In genomic region chr7:21367081-21367480, GRCh38 we compare ENCODE assay signal across 18 cellular contexts.
DNase-seq lines count a peak whose midpoint lies in the region; ATAC-seq and TF ChIP-seq lines count a peak whose summit lies in the region.
"Had no signal": no experiment of that assay in that cellular context is flagged by ENCODE, and none has a peak within 500 bp of the region (broad histone marks: within the 10 kb centered on the region; RNA-seq: fewer than 3 reads in every experiment).

No MANE protein-coding gene starts in this region.

- no peaks in the 10 kb centered on the region for H3K79me2 ChIP-seq in PC-9 (ENCODE audit: low read depth)

- H3K36me3 ChIP-seq in breast epithelium = no peaks in the 10 kb centered on the region
- no peaks in the 10 kb centered on the region for H3K36me3 ChIP-seq in PC-9 (ENCODE audit: low read depth)
- H3K36me3 ChIP-seq: adrenal gland, heart left ventricle had no signal

- H3K4me1 ChIP-seq in breast epithelium (no peaks in the 10 kb centered on the region), PC-9 (replicated peaks; ENCODE audit: insufficient read depth) (peaks cover 23% of the 10 kb centered on the region)
- H3K4me1 ChIP-seq: adrenal gland had no signal

- no peak for TF ChIP-seq CTCF in MCF 10A (IDR thresholded peaks at IDR 0.05; ENCODE audit: unreplicated experiment)
- no peak for TF ChIP-seq CTCF in breast epithelium (IDR thresholded peaks at IDR 0.05)
- TF ChIP-seq CTCF in PC-9 (conservative IDR thresholded peaks at IDR 0.05) = no peak
- no peak for TF ChIP-seq CTCF in progenitor cell of endocrine pancreas (IDR thresholded peaks at IDR 0.05; ENCODE audit: unreplicated experiment)

- no peaks in the 10 kb centered on the region for H4K20me1 ChIP-seq in PC-9 (ENCODE audit: insufficient read depth)

- ATAC-seq in HG03280 (IDR thresholded peaks at IDR 0.05; ENCODE audit: unreplicated experiment) (no peak), GM19455 (IDR thresholded peaks at IDR 0.05; ENCODE audit: unreplicated experiment) (no peak), HG02798 (IDR thresholded peaks at IDR 0.05; ENCODE audit: poor library complexity, unreplicated experiment) (no peak)
- ATAC-seq: heart left ventricle; stimulated activated naive B cell treated with anti-CD40 and anti-IgM and Interleukin-4, amounts not matched to agents 10 μg/mL and 1 μg/mL and 100 μg/mL, for 72 hours had no signal

- POLR2A ChIA-PET in MCF 10A (lab: Yijun Ruan, JAX) (no interaction called here), PC-9 (lab: Charles Lee; ENCODE audit: unreplicated experiment) (no interaction called here)

- H3K27me3 Mint-ChIP-seq in MCF 10A (ENCODE audit: insufficient read depth, unreplicated experiment) = no peaks in the 10 kb centered on the region
- no peaks in the 10 kb centered on the region for H3K27me3 Mint-ChIP-seq in progenitor cell of endocrine pancreas
- H3K27me3 Mint-ChIP-seq: stimulated activated naive B cell treated with anti-CD40 and anti-IgM and Interleukin-4, amounts not matched to agents 10 μg/mL and 1 μg/mL and 100 μg/mL, for 72 hours had no signal

- H3K9me3 ChIP-seq in breast epithelium = no peaks in the 10 kb centered on the region
- H3K9me3 ChIP-seq in PC-9 (ENCODE audit: insufficient read depth, low read depth) = peaks cover 13% of the 10 kb centered on the region; the same call in 1 of the 2 replicates
- H3K9me3 ChIP-seq: adrenal gland had no signal

- no peaks in the 10 kb centered on the region for H3K27me3 ChIP-seq in breast epithelium
- H3K27me3 ChIP-seq in PC-9 (ENCODE audit: insufficient read depth, low read depth) = no peaks in the 10 kb centered on the region
- H3K27me3 ChIP-seq: adrenal gland, heart left ventricle had no signal

- no peak overlapping the region for H3K27ac ChIP-seq in breast epithelium
- peak overlapping the region; percentile 16; the same call in 1 of the 2 replicates for H3K27ac ChIP-seq in PC-9
- H3K27ac ChIP-seq: adrenal gland, heart left ventricle had no signal

- no peaks in the 10 kb centered on the region for H3K36me3 Mint-ChIP-seq in MCF 10A (ENCODE audit: insufficient read depth, unreplicated experiment)
- H3K36me3 Mint-ChIP-seq in progenitor cell of endocrine pancreas (ENCODE audit: insufficient read depth) = peaks cover 1% of the 10 kb centered on the region
- H3K36me3 Mint-ChIP-seq: mesothelial cell of epicardium; stimulated activated naive B cell treated with anti-CD40 and anti-IgM and Interleukin-4, amounts not matched to agents 10 μg/mL and 1 μg/mL and 100 μg/mL, for 72 hours; type B pancreatic cell had no signal

- BruUV-seq in MCF 10A (replicated peaks; lab: Mats Ljungman, UMichigan) = no TSS peak
- BruUV-seq in PC-9 (replicated peaks; lab: Mats Ljungman, UMichigan) = no TSS peak

- no peak overlapping the region for H3K27ac Mint-ChIP-seq in MCF 10A (ENCODE audit: low read depth, unreplicated experiment)
- peak overlapping the region; percentile 39 for H3K27ac Mint-ChIP-seq in progenitor cell of endocrine pancreas
- H3K27ac Mint-ChIP-seq: stimulated activated naive B cell treated with anti-CD40 and anti-IgM and Interleukin-4, amounts not matched to agents 10 μg/mL and 1 μg/mL and 100 μg/mL, for 72 hours; type B pancreatic cell had no signal

- H3K4me3 ChIP-seq in breast epithelium (no peak overlapping the region), PC-9 (no peak overlapping the region)
- H3K4me3 ChIP-seq: adrenal gland, heart left ventricle had no signal

- H3K9me3 Mint-ChIP-seq in MCF 10A (ENCODE audit: unreplicated experiment) (no peaks in the 10 kb centered on the region), progenitor cell of endocrine pancreas (ENCODE audit: low read depth) (peaks cover 8% of the 10 kb centered on the region)
- H3K9me3 Mint-ChIP-seq: type B pancreatic cell had no signal

- no peak for TF ChIP-seq POLR2A in breast epithelium (IDR thresholded peaks at IDR 0.05)

- no peaks in the 10 kb centered on the region for H3K9me2 ChIP-seq in PC-9 (ENCODE audit: insufficient read depth)

- H3F3A ChIP-seq in PC-9 (ENCODE audit: insufficient read depth, low read depth) = peaks cover 20% of the 10 kb centered on the region

- intact Hi-C loops in MCF 10A (cut with micrococcal nuclease) (loop anchor here (5.0 kb wide), 1 partner anchor 60 kb away; the partner anchor contains the start of gene SP4), breast epithelium (cut with DNase I; ENCODE audit: low total_unique reads) (no loop called here), PC-9 (cut with micrococcal nuclease; ENCODE audit: unreplicated experiment) (loop anchor here (10.0 kb wide), 1 partner anchor 138 kb away; no protein-coding TSS in a partner anchor)

- DNase-seq in MCF 10A (ENCODE audit: unreplicated experiment) = peak; percentile 8
- no peak for DNase-seq in breast epithelium (ENCODE audit: low spot score in 2 of 2)
- peak; percentile 88 for DNase-seq in NCI-H2029 (lab: John Stamatoyannopoulos, UW)
- DNase-seq in PC-9 = peak in 1 of 2 experiments; percentile 71
- DNase-seq in progenitor cell of endocrine pancreas (ENCODE audit: low spot score, unreplicated experiment) = no peak
- DNase-seq: activated CD4-positive, alpha-beta T cell treated with anti-CD3 and anti-CD28 coated beads, Interleukin-2, amount 50 U/mL, for 48 hours; adrenal gland; GOT3; heart left ventricle; NCI-H1048; NK-92 treated with Interleukin-12 subunit alpha and Interleukin-12 subunit beta, amount 100 ng/mL, for 24 hours; nucleus accumbens; stimulated activated naive B cell treated with anti-CD40 and anti-IgM and Interleukin-4, amounts not matched to agents 10 μg/mL and 1 μg/mL and 100 μg/mL, for 72 hours had no signal

- no peak overlapping the region for H2AFZ ChIP-seq in PC-9

- H3K4me2 ChIP-seq in PC-9 = peak overlapping the region; percentile 46

- H3K4me1 Mint-ChIP-seq in MCF 10A (ENCODE audit: insufficient read depth, unreplicated experiment) = peaks cover 7% of the 10 kb centered on the region
- peaks cover 27% of the 10 kb centered on the region for H3K4me1 Mint-ChIP-seq in progenitor cell of endocrine pancreas (ENCODE audit: low read depth)

- H3K4me3 Mint-ChIP-seq in MCF 10A (ENCODE audit: unreplicated experiment) (no peak overlapping the region), progenitor cell of endocrine pancreas (ENCODE audit: low read depth) (no peak overlapping the region)
- H3K4me3 Mint-ChIP-seq: mesothelial cell of epicardium; stimulated activated naive B cell treated with anti-CD40 and anti-IgM and Interleukin-4, amounts not matched to agents 10 μg/mL and 1 μg/mL and 100 μg/mL, for 72 hours; type B pancreatic cell had no signal

- CTCF ChIA-PET in MCF 10A (lab: Yijun Ruan, JAX) = no interaction called here
- CTCF ChIA-PET in PC-9 (lab: Charles Lee) = no interaction called here

Comparison
In these comparisons a context has a peak if more than half of its experiments do, and no peak if none do; other contexts are left out.
1. DNase-seq: peak in MCF 10A (single experiment) and NCI-H2029 (single experiment); none in breast epithelium (0 of 2) and progenitor cell of endocrine pancreas (single experiment).